Comparison of ENCODE assay signal across 1 cellular context in the genomic region with DNA sequence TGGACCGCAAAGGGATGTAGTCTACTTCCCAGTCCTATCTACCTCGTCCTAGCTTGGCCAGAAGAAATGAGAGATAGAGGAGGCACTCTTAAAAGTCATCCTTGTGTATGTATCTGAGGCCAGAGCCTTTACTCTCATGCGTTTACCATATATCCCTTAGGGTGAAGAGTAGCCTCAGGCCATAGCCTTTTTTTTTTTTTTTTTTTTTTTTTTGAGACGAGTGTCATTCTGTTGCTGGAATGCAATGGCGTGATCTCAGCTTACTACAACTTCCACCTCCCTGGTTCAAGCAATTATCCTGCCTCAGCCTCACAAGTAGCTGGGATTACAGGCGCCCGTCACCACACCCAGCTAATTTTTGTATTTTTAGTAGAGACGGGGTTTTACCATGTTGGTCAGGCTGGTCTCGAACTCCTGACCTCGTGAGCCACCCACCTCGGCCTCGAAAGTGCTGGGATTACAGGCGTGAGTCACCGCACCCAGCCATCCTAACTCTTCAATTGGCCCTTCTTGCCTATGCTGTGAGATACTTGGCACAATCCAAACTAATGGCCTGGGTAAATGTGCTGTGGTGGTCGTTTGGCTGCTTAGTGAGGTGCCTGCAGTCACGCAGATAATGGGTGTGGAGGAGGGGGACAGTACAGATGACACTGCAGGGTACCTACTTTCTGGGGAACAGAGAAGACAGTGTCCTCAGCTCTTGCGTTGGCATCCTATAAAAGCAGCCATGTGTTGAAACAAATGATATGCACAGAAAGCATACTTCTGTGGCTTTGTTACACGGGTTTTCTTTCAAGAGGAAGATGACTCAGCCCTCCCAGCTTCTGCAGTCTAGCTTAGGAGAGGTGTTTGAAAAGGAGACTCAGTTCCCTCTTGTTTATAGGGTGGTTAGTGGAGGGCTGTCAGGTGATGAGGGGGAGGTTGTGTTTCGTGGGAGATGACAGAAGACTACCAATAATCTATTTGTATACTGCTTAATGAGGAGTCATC.
TF ChIP-seq lines count a peak whose summit lies in the region.

No MANE protein-coding gene starts in this region.

TF ChIP-seq in IMR-90, 13 proteins besides CTCF, POLR2A, EP300 and RAD21:
- peak; percentile 53; the same call in 1 of the 2 replicates for TF ChIP-seq BHLHE40 (IDR thresholded peaks at IDR 0.05; ENCODE audit: low read depth, low read length)
- TF ChIP-seq FOS (IDR thresholded peaks at IDR 0.05; ENCODE audit: low read depth, low read length) = 0 out of 2 replicates have a peak, but pooled peaks have one; percentile 29
- no peak for TF ChIP-seq RCOR1 (IDR thresholded peaks at IDR 0.05; ENCODE audit: insufficient replicate concordance, low read length)
- TF ChIP-seq USF2 (IDR thresholded peaks at IDR 0.05; ENCODE audit: low read depth, low read length) = 0 out of 2 replicates have a peak, but pooled peaks have one; percentile 16
